Comparison of ENCODE assay signal across 22 cellular contexts in genomic region chr10:14124951-14125350, GRCh38.
"Had no signal": no experiment of that assay in that cellular context is flagged by ENCODE, and none has a peak within 500 bp of the region (broad histone marks: within the 10 kb centered on the region; RNA-seq: fewer than 3 reads in every experiment).

No MANE protein-coding gene starts in this region.

- H3K4me3 ChIP-seq: adrenal gland, right atrium auricular region, spleen, upper lobe of left lung had no signal

- H3K36me3 Mint-ChIP-seq: activated naive CD8-positive, alpha-beta T cell; natural killer cell had no signal

- DNase-seq: activated CD4-positive, alpha-beta T cell treated with anti-CD3 and anti-CD28 coated beads for 1 hour; activated CD8-positive, alpha-beta memory T cell treated with anti-CD3 and anti-CD28 coated beads for 24 hours; activated CD8-positive, alpha-beta memory T cell treated with anti-CD3 and anti-CD28 coated beads, Interleukin-2, amount 50 U/mL, for 4 hours; activated naive CD4-positive, alpha-beta T cell; activated T-cell treated with anti-CD3 and anti-CD28 coated beads, Interleukin-2, amount 50 U/mL, for 24 hours; adrenal gland; central memory CD4-positive, alpha-beta T cell; effector memory CD4-positive, alpha-beta T cell; foreskin keratinocyte; left ventricle myocardium superior; mammary epithelial cell; midbrain; natural killer cell; spleen; stimulated activated CD4-positive, alpha-beta T cell treated with anti-CD3 and anti-CD28 coated beads, Interleukin-4, amount 100 ng/mL, for 1 hour; stimulated activated naive CD4-positive, alpha-beta T cell; T-helper 9 cell; upper lobe of left lung had no signal

- H3K4me1 Mint-ChIP-seq: natural killer cell had no signal

- H3K4me3 Mint-ChIP-seq: activated naive CD8-positive, alpha-beta T cell; activated T-cell treated with anti-CD3 and anti-CD28 coated beads, Interleukin-2, amount 50 U/mL, for 24 hours; natural killer cell had no signal

- H3K27ac ChIP-seq: adrenal gland, foreskin keratinocyte, right atrium auricular region, spleen, upper lobe of left lung had no signal

- H3K27me3 ChIP-seq: adrenal gland, foreskin keratinocyte, right atrium auricular region, spleen, upper lobe of left lung had no signal

- H3K27me3 Mint-ChIP-seq: progenitor cell of endocrine pancreas had no signal

- H3K9me3 Mint-ChIP-seq: activated T-cell treated with anti-CD3 and anti-CD28 coated beads, Interleukin-2, amount 50 U/mL, for 24 hours; activated T-helper 2 cell treated with anti-CD3 and anti-CD28 coated beads, Interferon-gamma antibody, Interleukin-2, Interleukin-4, amounts not matched to agents 10 μg/mL and 5 μg/mL and 100 μg/mL, durations not matched to agents 14 hours and 24 hours and 36 hours; natural killer cell had no signal

- H3K9me3 ChIP-seq: adrenal gland, right atrium auricular region, spleen, upper lobe of left lung had no signal

- H3K4me1 ChIP-seq: adrenal gland, foreskin keratinocyte, right atrium auricular region, spleen, upper lobe of left lung had no signal

- H3K27ac Mint-ChIP-seq: activated naive CD8-positive, alpha-beta T cell; activated T-cell treated with anti-CD3 and anti-CD28 coated beads, Interleukin-2, amount 50 U/mL, for 24 hours; activated T-helper 2 cell treated with anti-CD3 and anti-CD28 coated beads, Interferon-gamma antibody, Interleukin-2, Interleukin-4, amounts not matched to agents 10 μg/mL and 5 μg/mL and 100 μg/mL, durations not matched to agents 14 hours and 24 hours and 36 hours; natural killer cell; progenitor cell of endocrine pancreas had no signal

- H3K36me3 ChIP-seq: adrenal gland, right atrium auricular region, spleen, upper lobe of left lung had no signal
